12 cellular contexts compared by ENCODE assay signal in the genomic region with DNA sequence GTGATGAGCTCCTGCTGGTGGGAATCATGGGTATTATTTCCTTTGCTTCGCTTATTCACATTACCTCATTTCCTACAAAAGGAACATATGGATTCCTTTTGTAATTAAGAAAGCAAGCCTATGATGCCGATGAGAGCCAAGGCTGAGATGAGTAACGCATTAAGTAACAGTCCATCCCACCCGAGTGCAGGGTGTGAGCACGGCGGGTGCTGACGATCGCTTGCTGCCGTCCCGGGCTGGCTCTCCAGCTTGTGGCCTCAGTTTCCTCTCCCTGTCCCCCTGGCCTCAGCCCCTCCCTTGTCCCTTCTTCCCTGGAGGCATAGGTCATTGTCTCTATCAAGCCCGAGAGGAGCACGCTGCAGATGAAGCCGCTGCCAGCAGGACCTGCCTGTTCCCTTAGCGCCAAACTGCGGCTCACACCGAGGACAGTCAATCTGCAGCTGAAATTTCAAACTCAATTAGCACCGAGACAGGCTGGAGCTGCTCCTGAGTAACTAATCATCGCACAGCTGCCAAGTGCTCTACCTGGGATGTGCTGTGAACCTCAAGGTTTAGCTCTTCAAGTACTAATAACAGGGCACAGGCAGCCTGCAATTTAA.
DNase-seq lines count a peak whose midpoint lies in the region; ATAC-seq and TF ChIP-seq lines count a peak whose summit lies in the region.
"Had no signal": no experiment of that assay in that cellular context is flagged by ENCODE, and none has a peak within 500 bp of the region (broad histone marks: within the 10 kb centered on the region; RNA-seq: fewer than 3 reads in every experiment).

No MANE protein-coding gene starts in this region.

- TF ChIP-seq POLR2A in heart left ventricle (IDR thresholded peaks at IDR 0.05) = no peak

- H3K4me3 ChIP-seq in heart left ventricle (peak overlapping the region in 3 of 12 donors; percentile 7 to 12 (median 9)), fibroblast of lung (replicated peaks in 1 of 4; ENCODE audit: control extremely low read depth in 1 of 4, insufficient read depth in 1 of 4, low read depth in 3 of 4, low read length in 4 of 4) (no peak overlapping the region)

- WGBS in heart left ventricle, 4 donors = 29 to 47% (median 37%) methylated on average over 10 to 18 of the region's 18 CpGs

- ATAC-seq in heart left ventricle (peak in 3 of 4 donors; percentile 16 to 61 (median 34)), HG02610 (IDR thresholded peaks at IDR 0.05; ENCODE audit: unreplicated experiment) (no peak), HG03469 (IDR thresholded peaks at IDR 0.05; ENCODE audit: unreplicated experiment) (no peak)

- H3K79me2 ChIP-seq in fibroblast of lung (ENCODE audit: control insufficient read depth, insufficient read depth, low read length) = no peaks in the 10 kb centered on the region

- H3K9ac ChIP-seq in fibroblast of lung (ENCODE audit: insufficient read depth, low read length) = no peak overlapping the region

- H3K4me1 ChIP-seq in heart left ventricle (peaks cover 0 to 9% (median 0%) of the 10 kb centered on the region in 12 donors), fibroblast of lung (ENCODE audit: control insufficient read depth, extremely low read depth, insufficient read depth, low read length) (no peaks in the 10 kb centered on the region)

- H3K27ac ChIP-seq in heart left ventricle (no peak overlapping the region), fibroblast of lung (ENCODE audit: insufficient read depth, low read length) (no peak overlapping the region)

- peaks cover 2% of the 10 kb centered on the region for H4K20me1 ChIP-seq in fibroblast of lung (ENCODE audit: control insufficient read depth, extremely low read depth, insufficient read depth, low read length)

- intact Hi-C loops in heart left ventricle (cut with DNase I) (no loop called here), cardiac septum (cut with DNase I) (no loop called here)

- no peak overlapping the region for H2AFZ ChIP-seq in fibroblast of lung (ENCODE audit: low read length)

- no peak for DNase-seq in heart left ventricle
- no peak for DNase-seq in cardiac septum (ENCODE audit: low spot score)
- DNase-seq in NCI-H524 (lab: John Stamatoyannopoulos, UW) = peak; percentile 72 to 89
- peak; percentile 20 to 33 for DNase-seq in fibroblast of lung (ENCODE audit: low read depth in 2 of 2)
- peak; percentile 33 for DNase-seq in superior temporal gyrus (ENCODE audit: extremely low spot score)
- DNase-seq in NCI-H510A treated with DMSO at 0.1 percent for 48 hours (lab: John Stamatoyannopoulos, UW) = no peak
- DNase-seq: ACHN; activated CD8-positive, alpha-beta memory T cell treated with anti-CD3 and anti-CD28 coated beads for 24 hours; activated gamma-delta T cell; stimulated activated CD4-positive, alpha-beta T cell treated with anti-CD3 and anti-CD28 coated beads, Interleukin-12 subunit alpha, Interleukin-12 subunit beta, amount 100 ng/mL, for 4 hours had no signal

- no peaks in the 10 kb centered on the region for H3K9me3 ChIP-seq in heart left ventricle
- no peaks in the 10 kb centered on the region for H3K9me3 ChIP-seq in fibroblast of lung (ENCODE audit: control insufficient read depth, insufficient read depth, low read depth, low read length)

- no peak for TF ChIP-seq CTCF in heart left ventricle (IDR thresholded peaks at IDR 0.05)
- no peak for TF ChIP-seq CTCF in fibroblast of lung (conservative IDR thresholded peaks at IDR 0.05 in 1 of 2, IDR thresholded peaks at IDR 0.05 in 1 of 2; ENCODE audit: low read depth in 1 of 2, low read length in 2 of 2)

- H3K36me3 ChIP-seq in heart left ventricle (peaks cover 0 to 9% (median 5%) of the 10 kb centered on the region in 9 donors), fibroblast of lung (ENCODE audit: control insufficient read depth, insufficient read depth, low read length) (no peaks in the 10 kb centered on the region)

- H3K4me2 ChIP-seq in fibroblast of lung (ENCODE audit: extremely low read depth, insufficient read depth, low read length) = no peak overlapping the region

- H3K27me3 ChIP-seq in heart left ventricle (no peaks in the 10 kb centered on the region), fibroblast of lung (ENCODE audit: control insufficient read depth, insufficient read depth, low read length) (no peaks in the 10 kb centered on the region)

Comparison
In these comparisons a context has a peak if more than half of its experiments do, and no peak if none do; other contexts are left out.
1. ATAC-seq: peak in heart left ventricle (3 of 4); none in HG02610 (single experiment) and HG03469 (single experiment).
2. DNase-seq: peak in NCI-H524 (2 of 2), fibroblast of lung (2 of 2) and superior temporal gyrus (single experiment); none in heart left ventricle (0 of 5), cardiac septum (single experiment) and NCI-H510A treated with DMSO at 0.1 percent for 48 hours (single experiment).